ENCODE assay signal across 9 cellular contexts in genomic region chr22:23751441-23751996, GRCh38. TPM values are rescaled to one million over a fixed set of nuclear protein-coding genes. Genes with fewer than 3 reads are reported as not detected.
A peak's percentile ranks its signal among the peaks of the same experiment; 100 is the strongest.
DNase-seq lines count a peak whose midpoint lies in the region; ATAC-seq, FAIRE-seq and TF ChIP-seq lines count a peak whose summit lies in the region.
"Had no signal": no experiment of that assay in that cellular context is flagged by ENCODE, and none has a peak within 500 bp of the region (broad histone marks: within the 10 kb centered on the region; RNA-seq: fewer than 3 reads in every experiment).

No MANE protein-coding gene starts in this region.

- H3K27ac Mint-ChIP-seq in activated CD4-positive, alpha-beta memory T cell treated with anti-CD3 and anti-CD28 coated beads, Interleukin-2, amount 10 ng/mL, durations not matched to agents 7 days and 5 days, result no peak overlapping the region

- peaks cover 16% of the 10 kb centered on the region for H3K4me1 Mint-ChIP-seq in activated CD4-positive, alpha-beta memory T cell treated with anti-CD3 and anti-CD28 coated beads, Interleukin-2, amount 10 ng/mL, durations not matched to agents 7 days and 5 days

- H3K4me1 ChIP-seq in cardiac muscle cell (ENCODE audit: low read depth) (peaks cover 7% of the 10 kb centered on the region), psoas muscle (peaks cover 10% of the 10 kb centered on the region)

- no peaks in the 10 kb centered on the region for H3K9me3 Mint-ChIP-seq in activated CD4-positive, alpha-beta memory T cell treated with anti-CD3 and anti-CD28 coated beads, Interleukin-2, amount 10 ng/mL, durations not matched to agents 7 days and 5 days

- no peaks in the 10 kb centered on the region for H3K36me3 ChIP-seq in cardiac muscle cell
- no peaks in the 10 kb centered on the region for H3K36me3 ChIP-seq in psoas muscle (ENCODE audit: insufficient read depth in 1 of 2, low read depth in 1 of 2)

- TF ChIP-seq CTCF in cardiac muscle cell (IDR thresholded peaks at IDR 0.05; ENCODE audit: low read depth, low read length) (no peak), psoas muscle (IDR thresholded peaks at IDR 0.05) (no peak)

- POLR2A ChIA-PET in activated CD4-positive, alpha-beta memory T cell treated with anti-CD3 and anti-CD28 coated beads, Interleukin-2, amount 10 ng/mL, durations not matched to agents 7 days and 5 days (lab: Charles Lee), result interaction anchor here (0.6 to 3.2 kb wide), 5 partner anchors 12 to 455 kb away, joined by 3 to 18 read pairs (median 3); partner anchors contain the start of gene CHCHD10

- H3K9me3 ChIP-seq in cardiac muscle cell (ENCODE audit: low read depth) (no peaks in the 10 kb centered on the region), psoas muscle (no peaks in the 10 kb centered on the region)

- H3K27me3 ChIP-seq in cardiac muscle cell, result no peaks in the 10 kb centered on the region
- no peaks in the 10 kb centered on the region for H3K27me3 ChIP-seq in psoas muscle (ENCODE audit: insufficient read depth in 3 of 3, low read length in 2 of 3)

- peak overlapping the region; percentile 94 for H3K27ac ChIP-seq in cardiac muscle cell
- H3K27ac ChIP-seq in psoas muscle, result peak overlapping the region; percentile 90

- CTCF ChIA-PET in activated CD4-positive, alpha-beta memory T cell treated with anti-CD3 and anti-CD28 coated beads, Interleukin-2, amount 10 ng/mL, durations not matched to agents 7 days and 5 days (lab: Charles Lee), result interaction anchor here (0.8 to 1.4 kb wide), 2 partner anchors 106 to 142 kb away, joined by 3 to 6 read pairs; partner anchors contain the start of genes MIF and SLC2A11

- WGBS in psoas muscle, 3 donors, result 17 to 27% (median 22%) methylated on average over 21 to 22 of the region's 22 CpGs

- no peaks in the 10 kb centered on the region for H3K27me3 Mint-ChIP-seq in activated CD4-positive, alpha-beta memory T cell treated with anti-CD3 and anti-CD28 coated beads, Interleukin-2, amount 10 ng/mL, durations not matched to agents 7 days and 5 days

- H3K4me3 ChIP-seq in GM08714 (ENCODE audit: low read length), result peak overlapping the region; percentile 87
- peak overlapping the region; percentile 87 for H3K4me3 ChIP-seq in cardiac muscle cell
- peak overlapping the region; percentile 91 for H3K4me3 ChIP-seq in psoas muscle

- FAIRE-seq in H54 (lab: Jason Lieb, UNC), result no peak
- FAIRE-seq: TTC549 had no signal

- ATAC-seq in HG02763 (IDR thresholded peaks at IDR 0.05; ENCODE audit: unreplicated experiment), result peak; percentile 8
- peak; percentile 39 to 48 (median 44) for ATAC-seq in psoas muscle
- no peak for ATAC-seq in HG03457 (IDR thresholded peaks at IDR 0.05; ENCODE audit: unreplicated experiment)

- H3K4me3 Mint-ChIP-seq in activated CD4-positive, alpha-beta memory T cell treated with anti-CD3 and anti-CD28 coated beads, Interleukin-2, amount 10 ng/mL, durations not matched to agents 7 days and 5 days, result peak overlapping the region; percentile 68

- H3K36me3 Mint-ChIP-seq in activated CD4-positive, alpha-beta memory T cell treated with anti-CD3 and anti-CD28 coated beads, Interleukin-2, amount 10 ng/mL, durations not matched to agents 7 days and 5 days (ENCODE audit: low read depth), result no peaks in the 10 kb centered on the region

- no peak for TF ChIP-seq POLR2A in H54 (IDR thresholded peaks at IDR 0.05; ENCODE audit: low read depth, low read length)

- DNase-seq in activated CD4-positive, alpha-beta memory T cell treated with anti-CD3 and anti-CD28 coated beads, Interleukin-2, amount 10 ng/mL, durations not matched to agents 7 days and 5 days, result no peak
- DNase-seq in cardiac muscle cell (ENCODE audit: low read depth in 1 of 2, low spot score in 1 of 2) (peak in 1 of 2 donors; percentile 39), psoas muscle (peak in 1 of 2 donors; percentile 47), H54 (ENCODE audit: insufficient read length, low spot score) (no peak), NK-92 (lab: John Stamatoyannopoulos, UW; ENCODE audit: unreplicated experiment) (no peak)

- intact Hi-C loops in psoas muscle (cut with DNase I), result no loop called here

RNA-seq across cellular contexts. Expression of gene ZNF70, which starts 0.6 kb away (rescaled TPM):
- total RNA-seq in activated CD4-positive, alpha-beta memory T cell treated with anti-CD3 and anti-CD28 coated beads, Interleukin-2, amount 10 ng/mL, durations not matched to agents 7 days and 5 days, result 1 to 10 TPM; 1.6 to 1.8 TPM
- total RNA-seq in cardiac muscle cell (6.4 and 8.4 TPM in 2 replicates), psoas muscle (10 to 100 TPM in 1 of 4 donors, 1 to 10 TPM in 3; 2.1 to 12.9 (median 4.0) TPM)
- polyA plus RNA-seq in cardiac muscle cell (2.3 TPM in 2 replicates), psoas muscle (1 to 10 TPM; 1.2 to 3.8 (median 1.8) TPM)

RNA-seq across cellular contexts. Expression of gene VPREB3, which starts 2.7 kb away (rescaled TPM):
- total RNA-seq in activated CD4-positive, alpha-beta memory T cell treated with anti-CD3 and anti-CD28 coated beads, Interleukin-2, amount 10 ng/mL, durations not matched to agents 7 days and 5 days, result not detected
- total RNA-seq in cardiac muscle cell, result 1.1 and 2.5 TPM in 2 replicates
- polyA plus RNA-seq in cardiac muscle cell, result 3.2 and 3.5 TPM in 2 replicates
- 1 to 10 TPM in 2 of 4 donors, under 1 TPM in 2; 0.79 to 3.2 (median 0.99) TPM for total RNA-seq in psoas muscle
- under 1 TPM; 0.61 to 0.89 (median 0.82) TPM for polyA plus RNA-seq in psoas muscle

RNA-seq across cellular contexts. Expression of gene C22orf15, which starts 11.3 kb away (rescaled TPM):
- 1 to 10 TPM in 1 of 2 experiments, under 1 TPM in 1; 0.60 to 1.1 TPM for total RNA-seq in activated CD4-positive, alpha-beta memory T cell treated with anti-CD3 and anti-CD28 coated beads, Interleukin-2, amount 10 ng/mL, durations not matched to agents 7 days and 5 days
- 0.07 TPM in 1 of 2 replicates, not detected in the other for total RNA-seq in cardiac muscle cell
- polyA plus RNA-seq in cardiac muscle cell, result 0.27 and 0.91 TPM in 2 replicates
- under 1 TPM in 1 of 4 donors, not detected in 3; 0.34 TPM for total RNA-seq in psoas muscle
- polyA plus RNA-seq in psoas muscle, result under 1 TPM in 1 of 3 donors, not detected in 2; 0.04 TPM

RNA-seq across cellular contexts. Expression of gene CHCHD10, which starts 16.3 kb away (rescaled TPM):
- total RNA-seq in activated CD4-positive, alpha-beta memory T cell treated with anti-CD3 and anti-CD28 coated beads, Interleukin-2, amount 10 ng/mL, durations not matched to agents 7 days and 5 days, result 10 to 100 TPM; 62.4 to 63.2 TPM
- 77.5 and 216 TPM in 2 replicates for total RNA-seq in cardiac muscle cell
- 274 and 324 TPM in 2 replicates for polyA plus RNA-seq in cardiac muscle cell
- total RNA-seq in psoas muscle, result 1,000 to 10,000 TPM in 1 of 4 donors, 100 to 1,000 TPM in 3; 659 to 1,066 (median 865) TPM
- 100 to 1,000 TPM; 460 to 861 (median 645) TPM for polyA plus RNA-seq in psoas muscle

RNA-seq across cellular contexts. Expression of gene MMP11, which starts 21.1 kb away (rescaled TPM):
- under 1 TPM; 0.20 to 0.28 TPM for total RNA-seq in activated CD4-positive, alpha-beta memory T cell treated with anti-CD3 and anti-CD28 coated beads, Interleukin-2, amount 10 ng/mL, durations not matched to agents 7 days and 5 days
- 38.2 and 71.2 TPM in 2 replicates for total RNA-seq in cardiac muscle cell
- 39.0 and 61.1 TPM in 2 replicates for polyA plus RNA-seq in cardiac muscle cell
- 1 to 10 TPM; 1.3 to 2.9 (median 1.5) TPM for total RNA-seq in psoas muscle
- under 1 TPM; 0.35 to 0.47 (median 0.43) TPM for polyA plus RNA-seq in psoas muscle
